Comparison of ENCODE assay signal across 20 cellular contexts in the genomic region with DNA sequence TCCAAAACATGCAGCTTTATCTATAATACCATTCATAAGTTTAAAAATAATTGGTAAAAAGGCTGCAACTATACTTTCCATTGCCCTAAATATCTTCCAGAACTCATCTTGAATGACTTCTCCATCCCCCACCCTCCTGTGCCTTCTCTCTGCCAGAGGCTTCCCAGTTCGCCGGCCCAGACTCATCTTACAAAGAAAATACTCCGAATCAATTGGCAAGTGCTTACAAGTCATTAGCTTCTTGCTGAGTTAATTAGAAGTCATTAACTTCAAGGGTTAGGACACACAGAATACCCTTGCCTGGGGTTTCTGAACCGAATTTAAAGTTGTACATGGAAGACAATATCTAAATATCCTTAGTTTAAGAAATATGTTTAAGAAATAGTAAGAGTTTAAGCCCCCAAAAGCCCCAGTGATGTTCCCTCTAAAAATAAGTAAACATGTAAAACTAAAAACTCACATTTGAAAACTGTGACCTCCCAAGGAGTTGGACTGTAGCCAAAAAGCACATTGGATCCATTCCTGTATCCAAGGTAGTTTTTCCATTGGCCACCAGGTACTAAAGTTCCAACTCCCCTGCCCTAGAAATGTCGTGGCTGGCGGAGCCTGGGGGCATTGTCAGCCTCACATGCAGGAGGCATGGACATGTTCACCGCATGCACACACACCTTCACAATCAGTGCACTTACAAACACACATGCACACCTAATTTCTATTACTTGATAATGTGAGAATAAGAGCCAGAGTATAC.
DNase-seq lines count a peak whose midpoint lies in the region; ATAC-seq and TF ChIP-seq lines count a peak whose summit lies in the region.
"Had no signal": no experiment of that assay in that cellular context is flagged by ENCODE, and none has a peak within 500 bp of the region (broad histone marks: within the 10 kb centered on the region; RNA-seq: fewer than 3 reads in every experiment).

No MANE protein-coding gene starts in this region.

- dilution Hi-C loops in mammary epithelial cell (cut with HindIII; ENCODE audit: low sequenced_read_pairs), result no loop called here

- peaks cover 25% of the 10 kb centered on the region for H3F3A ChIP-seq in neural progenitor cell (ENCODE audit: low read depth)

- no TSS peak for BruUV-seq in mammary epithelial cell (replicated peaks; lab: Mats Ljungman, UMichigan)

- H3K9ac ChIP-seq in neural progenitor cell (no peak overlapping the region), mammary epithelial cell (ENCODE audit: insufficient read depth, low read length) (no peak overlapping the region)
- H3K9ac ChIP-seq: BLaER1 treated with 17β-estradiol and CSF1 and Interleukin-3, amounts not matched to agents 10 nM and 100 nM had no signal

- H3K36me3 ChIP-seq in neural progenitor cell, result no peaks in the 10 kb centered on the region
- no peaks in the 10 kb centered on the region for H3K36me3 ChIP-seq in mammary epithelial cell (ENCODE audit: insufficient read depth, low read length)
- H3K36me3 ChIP-seq in heart right ventricle, result no peaks in the 10 kb centered on the region
- H3K36me3 ChIP-seq: BLaER1 treated with 17β-estradiol and CSF1 and Interleukin-3, amounts not matched to agents 10 nM and 100 nM had no signal

- no peaks in the 10 kb centered on the region for H3K4me1 Mint-ChIP-seq in neural progenitor cell
- H3K4me1 Mint-ChIP-seq: T-cell had no signal

- ATAC-seq in heart right ventricle, result no peak
- ATAC-seq: K562, PC-3, T-cell had no signal

- H3K4me2 ChIP-seq in neural progenitor cell (peak overlapping the region; percentile 63), mammary epithelial cell (ENCODE audit: insufficient read depth, low read depth, low read length) (no peak overlapping the region)

- DNase-seq in NCI-H345 (lab: John Stamatoyannopoulos, UW) (peak; percentile 22), NCI-H345 treated with DMSO at 0.1 percent for 48 hours (lab: John Stamatoyannopoulos, UW; ENCODE audit: unreplicated experiment) (no peak), NCI-H2081 (lab: John Stamatoyannopoulos, UW) (peak; percentile 9 to 64), cerebellar cortex (ENCODE audit: low spot score) (peak; percentile 13), neural progenitor cell (ENCODE audit: low spot score) (peak; percentile 64), mammary epithelial cell (no peak), heart right ventricle (no peak), AG20443 (ENCODE audit: low spot score) (no peak)
- DNase-seq: 8988T; DMS153; EL; HCEC 1CT; NCI-H1048; NCI-H2029 treated with DMSO at 0.1 percent for 48 hours; NCI-H446 treated with DMSO at 0.1 percent for 48 hours; NK-92 treated with Interleukin-12 subunit alpha and Interleukin-12 subunit beta, amount 100 ng/mL, for 24 hours; PC-3; T-cell had no signal

- H3K4me3 Mint-ChIP-seq in neural progenitor cell, result no peak overlapping the region
- H3K4me3 Mint-ChIP-seq: T-cell had no signal

- H3K27ac ChIP-seq in neural progenitor cell, result no peak overlapping the region
- no peak overlapping the region for H3K27ac ChIP-seq in mammary epithelial cell (ENCODE audit: insufficient read depth, low read depth, low read length)
- no peak overlapping the region for H3K27ac ChIP-seq in heart right ventricle
- H3K27ac ChIP-seq: BLaER1 treated with 17β-estradiol and CSF1 and Interleukin-3, amounts not matched to agents 10 nM and 100 nM had no signal

- H3K4me1 ChIP-seq in neural progenitor cell, result peaks cover 33% of the 10 kb centered on the region
- H3K4me1 ChIP-seq in mammary epithelial cell (ENCODE audit: insufficient read depth, low read length), result no peaks in the 10 kb centered on the region
- H3K4me1 ChIP-seq in heart right ventricle, result no peaks in the 10 kb centered on the region

- intact Hi-C loops in mammary epithelial cell (cut with micrococcal nuclease), result no loop called here
- intact Hi-C loops in heart right ventricle (cut with DNase I), result no loop called here

- no peaks in the 10 kb centered on the region for H3K79me2 ChIP-seq in neural progenitor cell (ENCODE audit: low read depth)
- no peaks in the 10 kb centered on the region for H3K79me2 ChIP-seq in mammary epithelial cell (ENCODE audit: insufficient read depth, low read length)

- no peak for TF ChIP-seq CTCF in neural progenitor cell (IDR thresholded peaks at IDR 0.05)
- no peak for TF ChIP-seq CTCF in mammary epithelial cell (conservative IDR thresholded peaks at IDR 0.05 in 1 of 2, IDR thresholded peaks at IDR 0.05 in 1 of 2; ENCODE audit: extremely low read depth in 1 of 2, insufficient read depth in 1 of 2, low read depth in 1 of 2, low read length in 2 of 2)
- no peak for TF ChIP-seq CTCF in heart right ventricle (IDR thresholded peaks at IDR 0.05)

- 49% methylated on average over 7 of the region's 7 CpGs for WGBS in mammary epithelial cell (ENCODE audit: low coverage, missing lambda C conversion rate)
- 50 to 52% methylated on average over 7 of the region's 7 CpGs for WGBS in heart right ventricle, 2 donors

- H3K27me3 Mint-ChIP-seq in neural progenitor cell (ENCODE audit: insufficient read depth, low read depth), result no peaks in the 10 kb centered on the region
- H3K27me3 Mint-ChIP-seq: T-cell had no signal

- H3K4me3 ChIP-seq in neural progenitor cell (no peak overlapping the region), mammary epithelial cell (replicated peaks in 1 of 3; ENCODE audit: insufficient read depth in 1 of 3, low read depth in 2 of 3, low read length in 3 of 3) (no peak overlapping the region), heart right ventricle (no peak overlapping the region)
- H3K4me3 ChIP-seq: BLaER1 treated with 17β-estradiol and CSF1 and Interleukin-3, amounts not matched to agents 10 nM and 100 nM; K562 had no signal

- no peaks in the 10 kb centered on the region for H3K36me3 Mint-ChIP-seq in neural progenitor cell
- H3K36me3 Mint-ChIP-seq: T-cell had no signal

- H4K20me1 ChIP-seq in neural progenitor cell (ENCODE audit: low read depth) (no peaks in the 10 kb centered on the region), mammary epithelial cell (ENCODE audit: insufficient read depth, low read length) (no peaks in the 10 kb centered on the region)
- H4K20me1 ChIP-seq: BLaER1 treated with 17β-estradiol and CSF1 and Interleukin-3, amounts not matched to agents 10 nM and 100 nM had no signal

- no peak overlapping the region for H3K27ac Mint-ChIP-seq in neural progenitor cell
- H3K27ac Mint-ChIP-seq: T-cell had no signal

- no peaks in the 10 kb centered on the region for H3K27me3 ChIP-seq in neural progenitor cell
- no peaks in the 10 kb centered on the region for H3K27me3 ChIP-seq in mammary epithelial cell (ENCODE audit: insufficient read depth, low read length)
- H3K27me3 ChIP-seq in heart right ventricle, result no peaks in the 10 kb centered on the region
- H3K27me3 ChIP-seq: BLaER1 treated with 17β-estradiol and CSF1 and Interleukin-3, amounts not matched to agents 10 nM and 100 nM had no signal

- H3K9me3 ChIP-seq in neural progenitor cell (ENCODE audit: low read depth) (no peaks in the 10 kb centered on the region), mammary epithelial cell (replicated peaks; ENCODE audit: insufficient read depth, low read length) (no peaks in the 10 kb centered on the region), heart right ventricle (peaks cover 0 to 6% (median 0%) of the 10 kb centered on the region in 11 donors)

- no peaks in the 10 kb centered on the region for H3K9me3 Mint-ChIP-seq in neural progenitor cell

- in situ Hi-C loops in mammary epithelial cell (cut with MboI; ENCODE audit: low sequenced_read_pairs in 2 of 2), result no loop called here

- H2AFZ ChIP-seq in neural progenitor cell (replicated peaks) (no peak overlapping the region), mammary epithelial cell (ENCODE audit: low read depth, low read length) (no peak overlapping the region)

- CTCF ChIA-PET in mammary epithelial cell (lab: Charles Lee; ENCODE audit: low non-redundant PET), result no interaction called here

Comparison
In these comparisons a context has a peak if more than half of its experiments do, and no peak if none do; other contexts are left out.
1. DNase-seq: peak in NCI-H345 (single experiment), NCI-H2081 (2 of 2), cerebellar cortex (single experiment) and neural progenitor cell (single experiment); none in NCI-H345 treated with DMSO at 0.1 percent for 48 hours (single experiment), mammary epithelial cell (single experiment), heart right ventricle (0 of 2) and AG20443 (single experiment).